In the genomic region with DNA sequence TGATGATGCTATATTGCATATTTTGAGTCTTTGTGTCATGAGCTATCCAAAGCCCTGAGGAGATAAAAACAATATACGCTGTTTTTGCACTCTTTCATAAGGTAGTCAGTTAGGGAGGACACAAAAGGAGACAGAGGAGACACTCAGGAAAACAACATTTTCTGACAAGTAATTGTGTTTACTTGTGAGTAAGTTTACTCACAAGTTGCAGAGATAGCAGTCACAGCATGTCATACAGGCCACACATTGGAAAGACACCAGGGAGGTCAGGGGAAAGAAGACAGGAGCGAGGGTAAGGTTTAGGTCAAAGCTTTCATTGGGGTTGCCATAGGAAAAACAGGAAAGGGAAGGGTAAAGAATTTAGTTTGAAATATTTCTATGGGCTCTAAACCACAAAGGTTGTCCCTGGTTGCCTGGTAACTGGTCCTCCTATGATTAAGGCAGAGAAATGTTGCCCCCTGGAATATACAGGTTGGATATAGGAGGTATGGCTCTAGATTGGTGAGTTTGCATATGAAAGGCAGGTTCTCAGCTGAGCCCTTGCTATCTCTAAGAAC, we compare ENCODE assay signal across 1 cellular context.
TF ChIP-seq lines count a peak whose summit lies in the region.

No MANE protein-coding gene starts in this region.

TF ChIP-seq in GM23338, 12 proteins besides CTCF, POLR2A, EP300 and RAD21:
- TF ChIP-seq JUNB (IDR thresholded peaks at IDR 0.05; ENCODE audit: unreplicated experiment) (no peak), ZNF114 (CRISPR knock-in tag; IDR thresholded peaks at IDR 0.05) (no peak), EZH2phosphoT487 (IDR thresholded peaks at IDR 0.05; ENCODE audit: unreplicated experiment) (no peak), EZH2 (IDR thresholded peaks at IDR 0.05; ENCODE audit: low read depth, unreplicated experiment) (no peak), STAT1 (IDR thresholded peaks at IDR 0.05; ENCODE audit: unreplicated experiment) (no peak), CREB1 (CRISPR knock-in tag; IDR thresholded peaks at IDR 0.05; ENCODE audit: low read depth) (no peak), ETS1 (IDR thresholded peaks at IDR 0.05) (no peak)
- TF ChIP-seq, protein P1, sequence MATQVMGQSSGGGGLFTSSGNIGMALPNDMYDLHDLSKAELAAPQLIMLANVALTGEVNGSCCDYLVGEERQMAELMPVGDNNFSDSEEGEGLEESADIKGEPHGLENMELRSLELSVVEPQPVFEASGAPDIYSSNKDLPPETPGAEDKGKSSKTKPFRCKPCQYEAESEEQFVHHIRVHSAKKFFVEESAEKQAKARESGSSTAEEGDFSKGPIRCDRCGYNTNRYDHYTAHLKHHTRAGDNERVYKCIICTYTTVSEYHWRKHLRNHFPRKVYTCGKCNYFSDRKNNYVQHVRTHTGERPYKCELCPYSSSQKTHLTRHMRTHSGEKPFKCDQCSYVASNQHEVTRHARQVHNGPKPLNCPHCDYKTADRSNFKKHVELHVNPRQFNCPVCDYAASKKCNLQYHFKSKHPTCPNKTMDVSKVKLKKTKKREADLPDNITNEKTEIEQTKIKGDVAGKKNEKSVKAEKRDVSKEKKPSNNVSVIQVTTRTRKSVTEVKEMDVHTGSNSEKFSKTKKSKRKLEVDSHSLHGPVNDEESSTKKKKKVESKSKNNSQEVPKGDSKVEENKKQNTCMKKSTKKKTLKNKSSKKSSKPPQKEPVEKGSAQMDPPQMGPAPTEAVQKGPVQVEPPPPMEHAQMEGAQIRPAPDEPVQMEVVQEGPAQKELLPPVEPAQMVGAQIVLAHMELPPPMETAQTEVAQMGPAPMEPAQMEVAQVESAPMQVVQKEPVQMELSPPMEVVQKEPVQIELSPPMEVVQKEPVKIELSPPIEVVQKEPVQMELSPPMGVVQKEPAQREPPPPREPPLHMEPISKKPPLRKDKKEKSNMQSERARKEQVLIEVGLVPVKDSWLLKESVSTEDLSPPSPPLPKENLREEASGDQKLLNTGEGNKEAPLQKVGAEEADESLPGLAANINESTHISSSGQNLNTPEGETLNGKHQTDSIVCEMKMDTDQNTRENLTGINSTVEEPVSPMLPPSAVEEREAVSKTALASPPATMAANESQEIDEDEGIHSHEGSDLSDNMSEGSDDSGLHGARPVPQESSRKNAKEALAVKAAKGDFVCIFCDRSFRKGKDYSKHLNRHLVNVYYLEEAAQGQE (IDR thresholded peaks at IDR 0.05; ENCODE audit: unreplicated experiment) = no peak
TF ChIP-seq in GM23338: peak in this region for 0.
